24 cellular contexts compared by ENCODE assay signal in the genomic region with DNA sequence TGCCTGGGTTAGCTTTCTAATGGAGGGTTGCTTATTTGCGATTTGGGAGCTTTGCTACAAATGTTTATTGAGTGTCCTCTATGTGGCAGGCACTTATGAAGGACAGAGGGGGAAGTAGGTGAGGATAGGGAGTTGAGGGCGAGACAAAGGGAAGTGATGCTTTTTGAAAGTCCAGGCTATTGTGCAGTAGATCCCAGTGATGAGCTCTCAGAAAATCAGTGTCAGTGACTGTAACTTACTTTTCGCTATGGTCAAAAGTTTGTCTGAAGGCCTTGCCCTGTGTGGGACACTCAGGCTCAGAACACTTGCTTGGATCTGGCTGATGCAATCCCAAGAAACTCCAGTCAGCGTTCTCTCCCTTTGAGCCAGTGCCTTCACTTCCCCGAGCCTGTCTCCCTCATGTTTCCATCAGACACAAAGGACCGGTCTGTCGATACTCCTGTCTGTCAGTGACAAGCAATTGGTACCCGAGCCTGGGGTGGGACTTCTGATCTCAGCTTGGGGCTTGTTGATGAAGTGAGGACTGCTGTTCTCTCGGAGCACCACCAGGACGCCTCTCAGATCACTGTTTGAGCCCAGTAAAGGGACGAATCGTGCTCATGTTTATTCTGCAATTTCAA.
DNase-seq lines count a peak whose midpoint lies in the region; FAIRE-seq and TF ChIP-seq lines count a peak whose summit lies in the region.
"Had no signal": no experiment of that assay in that cellular context is flagged by ENCODE, and none has a peak within 500 bp of the region (broad histone marks: within the 10 kb centered on the region; RNA-seq: fewer than 3 reads in every experiment).

No MANE protein-coding gene starts in this region.

- H3K27me3 Mint-ChIP-seq in HFFc6 (ENCODE audit: insufficient read depth): peaks cover 3% of the 10 kb centered on the region
- H3K27me3 Mint-ChIP-seq in astrocyte (ENCODE audit: low read depth, unreplicated experiment): no peaks in the 10 kb centered on the region

- H3K9ac ChIP-seq in astrocyte (ENCODE audit: low read length): no peak overlapping the region
- H3K9ac ChIP-seq: GM23248 had no signal

- H3K27ac Mint-ChIP-seq in HFFc6: no peak overlapping the region
- H3K27ac Mint-ChIP-seq in astrocyte (ENCODE audit: unreplicated experiment): peak overlapping the region; percentile 51
- H3K27ac Mint-ChIP-seq: naive thymus-derived CD8-positive, alpha-beta T cell; stimulated activated naive CD8-positive, alpha-beta T cell treated with anti-CD3 and anti-CD28 coated beads, Interleukin-15, Interleukin-2, amounts not matched to agents 100 ng/mL and 50 ng/mL, for 24 hours had no signal

- no peaks in the 10 kb centered on the region for H3K36me3 ChIP-seq in astrocyte (ENCODE audit: insufficient read depth, low read length)
- H3K36me3 ChIP-seq: ascending aorta, BE2C, transverse colon had no signal

- TF ChIP-seq CTCF in HFFc6 (IDR thresholded peaks at IDR 0.05) (peak; percentile 34; the same call in 1 of the 2 replicates), astrocyte (IDR thresholded peaks at IDR 0.05; ENCODE audit: insufficient read depth, low read depth, low read length) (no peak)

- no peaks in the 10 kb centered on the region for H3K9me3 ChIP-seq in astrocyte (ENCODE audit: insufficient read depth, low read depth, low read length)
- H3K9me3 ChIP-seq: ascending aorta, BE2C, transverse colon had no signal

- H4K20me1 ChIP-seq in astrocyte (ENCODE audit: insufficient read depth, low read length): no peaks in the 10 kb centered on the region

- in situ Hi-C loops in KBM-7 (cut with MboI; ENCODE audit: low pct_unique_long_range_greater_than_20kb, low sequenced_read_pairs): no loop called here

- H3K4me2 ChIP-seq in astrocyte (ENCODE audit: low read length): no peak overlapping the region

- H3K27me3 ChIP-seq in astrocyte (ENCODE audit: insufficient read depth, low read length): no peaks in the 10 kb centered on the region
- H3K27me3 ChIP-seq: ascending aorta, BE2C had no signal

- H3K79me2 ChIP-seq in astrocyte (ENCODE audit: insufficient read depth, low read length): no peaks in the 10 kb centered on the region

- peaks cover 8% of the 10 kb centered on the region for H3K4me1 ChIP-seq in astrocyte (ENCODE audit: insufficient read depth, low read length)
- H3K4me1 ChIP-seq: ascending aorta, BE2C, transverse colon had no signal

- no peak overlapping the region for H2AFZ ChIP-seq in astrocyte (ENCODE audit: low read depth, low read length)
- H2AFZ ChIP-seq: GM23248 had no signal

- H3K9me3 Mint-ChIP-seq in HFFc6: no peaks in the 10 kb centered on the region
- H3K9me3 Mint-ChIP-seq in astrocyte (ENCODE audit: unreplicated experiment): peaks cover 3% of the 10 kb centered on the region
- H3K9me3 Mint-ChIP-seq: stimulated activated naive CD8-positive, alpha-beta T cell treated with anti-CD3 and anti-CD28 coated beads, Interleukin-15, Interleukin-2, amounts not matched to agents 100 ng/mL and 50 ng/mL, for 24 hours had no signal

- H3K4me1 Mint-ChIP-seq in HFFc6 (ENCODE audit: low read depth): peaks cover 41% of the 10 kb centered on the region
- H3K4me1 Mint-ChIP-seq in astrocyte (ENCODE audit: low read depth, unreplicated experiment): peaks cover 26% of the 10 kb centered on the region

- no peak overlapping the region for H3K4me3 ChIP-seq in astrocyte (ENCODE audit: insufficient read depth, low read depth, low read length)
- H3K4me3 ChIP-seq: ascending aorta, GM23248, transverse colon had no signal

- no peak for FAIRE-seq in astrocyte (lab: Jason Lieb, UNC)
- FAIRE-seq: endometrium had no signal

- no peak overlapping the region for H3K27ac ChIP-seq in astrocyte (ENCODE audit: low read depth, low read length)
- H3K27ac ChIP-seq: ascending aorta, GM23248, RWPE1, transverse colon had no signal

- DNase-seq in ELF-1 (ENCODE audit: low read depth, low spot score) (peak; percentile 33), HFFc6 (no peak), astrocyte (ENCODE audit: low read depth) (no peak), islet precursor cell (peak; percentile 59), 8988T (no peak), KBM-7 (no peak), HCEC 1CT (no peak)
- DNase-seq: activated naive CD4-positive, alpha-beta T cell; BE2C; COR-L47; EL; GM23248; hippocampal formation; mesenchymal stem cell; naive thymus-derived CD8-positive, alpha-beta T cell; NCI-H2171 treated with DMSO at 0.1 percent for 48 hours; NCI-H748 treated with DMSO at 0.1 percent for 48 hours; posterior cingulate gyrus; stimulated activated CD4-positive, alpha-beta T cell treated with anti-CD3 and anti-CD28 coated beads, Interleukin-1b, Interleukin-23, amount 100 ng/mL, for 48 hours; transverse colon had no signal

- H3K36me3 Mint-ChIP-seq in HFFc6 (ENCODE audit: low read depth) (no peaks in the 10 kb centered on the region), astrocyte (ENCODE audit: low read depth, unreplicated experiment) (no peaks in the 10 kb centered on the region)
- H3K36me3 Mint-ChIP-seq: naive thymus-derived CD8-positive, alpha-beta T cell had no signal

- H3K4me3 Mint-ChIP-seq in HFFc6 (no peak overlapping the region), astrocyte (ENCODE audit: unreplicated experiment) (no peak overlapping the region)
- H3K4me3 Mint-ChIP-seq: naive thymus-derived CD8-positive, alpha-beta T cell; stimulated activated naive CD8-positive, alpha-beta T cell treated with anti-CD3 and anti-CD28 coated beads, Interleukin-15, Interleukin-2, amounts not matched to agents 100 ng/mL and 50 ng/mL, for 24 hours had no signal

Comparison
In these comparisons a context has a peak if more than half of its experiments do, and no peak if none do; other contexts are left out.
1. DNase-seq: peak in ELF-1 (single experiment) and islet precursor cell (single experiment); none in HFFc6 (single experiment), astrocyte (single experiment), 8988T (single experiment), KBM-7 (single experiment) and HCEC 1CT (single experiment).